12 cellular contexts compared by ENCODE assay signal in genomic region chr1:179813626-179814351, GRCh38.
DNase-seq lines count a peak whose midpoint lies in the region; ATAC-seq and TF ChIP-seq lines count a peak whose summit lies in the region.
"Had no signal": no experiment of that assay in that cellular context is flagged by ENCODE, and none has a peak within 500 bp of the region (broad histone marks: within the 10 kb centered on the region; RNA-seq: fewer than 3 reads in every experiment).

No MANE protein-coding gene starts in this region.

- H3K79me1 ChIP-seq in mesenchymal stem cell (replicated peaks; ENCODE audit: low read length, poor library complexity, severe bottlenecking) = no peaks in the 10 kb centered on the region

- H4K8ac ChIP-seq in mesenchymal stem cell (ENCODE audit: low read length) = no peak overlapping the region

- H3K27me3 ChIP-seq in mesenchymal stem cell (ENCODE audit: control insufficient read depth in 1 of 2, insufficient read depth in 1 of 2, low read length in 2 of 2) (peaks cover 44 to 54% of the 10 kb centered on the region in 2 experiments), subcutaneous abdominal adipose tissue (ENCODE audit: control insufficient read depth in 5 of 5, insufficient read depth in 4 of 5, low read length in 5 of 5) (peaks cover 0 to 10% (median 4%) of the 10 kb centered on the region in 5 donors)
- H3K27me3 ChIP-seq: right lobe of liver, uterus had no signal

- H2BK15ac ChIP-seq in mesenchymal stem cell (ENCODE audit: low read depth, poor library complexity, severe bottlenecking) = no peak overlapping the region

- H4K91ac ChIP-seq in mesenchymal stem cell (ENCODE audit: low read length) = no peak overlapping the region

- H3K4me2 ChIP-seq in mesenchymal stem cell (ENCODE audit: low read length, poor library complexity, severe bottlenecking) = no peak overlapping the region

- no peaks in the 10 kb centered on the region for H3K36me3 Mint-ChIP-seq in activated naive CD8-positive, alpha-beta T cell
- H3K36me3 Mint-ChIP-seq in activated naive CD8-positive, alpha-beta T cell treated with anti-CD3 and anti-CD28 coated beads for 36 hours = no peaks in the 10 kb centered on the region
- no peaks in the 10 kb centered on the region for H3K36me3 Mint-ChIP-seq in WTC11
- H3K36me3 Mint-ChIP-seq: IgD-negative memory B cell had no signal

- H3K9ac ChIP-seq in mesenchymal stem cell (ENCODE audit: low read length) (peak overlapping the region; percentile 79), subcutaneous abdominal adipose tissue (ENCODE audit: low read length in 5 of 5) (no peak overlapping the region)

- peaks cover 2% of the 10 kb centered on the region for H3K27me3 Mint-ChIP-seq in activated naive CD8-positive, alpha-beta T cell
- H3K27me3 Mint-ChIP-seq in activated naive CD8-positive, alpha-beta T cell treated with anti-CD3 and anti-CD28 coated beads for 36 hours = no peaks in the 10 kb centered on the region
- peaks cover 30% of the 10 kb centered on the region for H3K27me3 Mint-ChIP-seq in WTC11 (ENCODE audit: low read depth)

- H3K36me3 ChIP-seq in mesenchymal stem cell (ENCODE audit: control insufficient read depth in 1 of 2, insufficient read depth in 2 of 2, low read depth in 1 of 2, low read length in 2 of 2) = no peaks in the 10 kb centered on the region
- H3K36me3 ChIP-seq in subcutaneous abdominal adipose tissue (ENCODE audit: control insufficient read depth in 5 of 5, insufficient read depth in 5 of 5, low read length in 5 of 5) = no peaks in the 10 kb centered on the region
- H3K36me3 ChIP-seq: right lobe of liver, uterus had no signal

- H3K4me3 ChIP-seq in mesenchymal stem cell (ENCODE audit: insufficient read depth in 1 of 2, low read depth in 1 of 2, low read length in 2 of 2) = no peak overlapping the region
- H3K4me3 ChIP-seq in subcutaneous abdominal adipose tissue (ENCODE audit: low read depth in 1 of 5, low read length in 5 of 5) = peak overlapping the region in 3 of 5 donors; percentile 63 to 75 (median 67)

- POLR2A ChIA-PET in WTC11 (lab: Charles Lee) = interaction anchor here (0.5 to 1.6 kb wide), 3 partner anchors 26 to 166 kb away, joined by 3 to 4 read pairs (median 3); no protein-coding TSS in a partner anchor

- no peak overlapping the region for H3K23ac ChIP-seq in mesenchymal stem cell (ENCODE audit: low read length in 2 of 2)

- ATAC-seq in WTC11 (no peak), GM21786 (IDR thresholded peaks at IDR 0.05; ENCODE audit: unreplicated experiment) (no peak)

- H3K4me3 Mint-ChIP-seq in activated naive CD8-positive, alpha-beta T cell = peak overlapping the region; percentile 92
- H3K4me3 Mint-ChIP-seq in activated naive CD8-positive, alpha-beta T cell treated with anti-CD3 and anti-CD28 coated beads for 36 hours = no peak overlapping the region
- H3K4me3 Mint-ChIP-seq in WTC11 = peak overlapping the region; percentile 82

- no peak overlapping the region for H3K18ac ChIP-seq in mesenchymal stem cell (ENCODE audit: low read depth in 1 of 2, low read length in 2 of 2)

- peak overlapping the region in 1 of 2 experiments; percentile 26 for H3K4ac ChIP-seq in mesenchymal stem cell (ENCODE audit: low read depth in 1 of 2, low read length in 2 of 2)

- DNase-seq in activated naive CD8-positive, alpha-beta T cell treated with anti-CD3 and anti-CD28 coated beads for 36 hours = no peak
- no peak for DNase-seq in WTC11 (ENCODE audit: low spot score)
- no peak for DNase-seq in mesenchymal stem cell
- DNase-seq in 8988T = no peak
- DNase-seq in amygdala (lab: John Stamatoyannopoulos, UW) = no peak
- DNase-seq: stimulated activated CD4-positive, alpha-beta T cell treated with anti-CD3 and anti-CD28 coated beads, Interleukin-4, amount 100 ng/mL, for 4 hours had no signal

- H2BK5ac ChIP-seq in mesenchymal stem cell (ENCODE audit: low read depth, low read length, poor library complexity, severe bottlenecking) = no peak overlapping the region

- no peak overlapping the region for H2BK12ac ChIP-seq in mesenchymal stem cell (ENCODE audit: low read length in 2 of 2)

- CTCF ChIA-PET in WTC11 (lab: Charles Lee) = interaction anchor here (0.6 to 14.7 kb wide), 60 partner anchors 8 to 1253 kb away, joined by 3 to 914 read pairs (median 7); partner anchors contain the start of genes CEP350, FAM163A, NPHS2 and QSOX1

- H3K27ac Mint-ChIP-seq in activated naive CD8-positive, alpha-beta T cell = no peak overlapping the region
- H3K27ac Mint-ChIP-seq in activated naive CD8-positive, alpha-beta T cell treated with anti-CD3 and anti-CD28 coated beads for 36 hours = no peak overlapping the region
- no peak overlapping the region for H3K27ac Mint-ChIP-seq in WTC11

- H3K4me1 ChIP-seq in mesenchymal stem cell (ENCODE audit: control insufficient read depth, insufficient read depth, low read depth, low read length) = peaks cover 29% of the 10 kb centered on the region
- H3K4me1 ChIP-seq in subcutaneous abdominal adipose tissue (ENCODE audit: control insufficient read depth in 5 of 5, insufficient read depth in 5 of 5, low read length in 5 of 5) = peaks cover 7 to 51% (median 40%) of the 10 kb centered on the region in 5 donors

- H3K14ac ChIP-seq in mesenchymal stem cell (ENCODE audit: low read length in 2 of 2) = no peak overlapping the region

- H3K27ac ChIP-seq in mesenchymal stem cell (ENCODE audit: low read length, poor library complexity, severe bottlenecking) = no peak overlapping the region
- H3K27ac ChIP-seq in subcutaneous abdominal adipose tissue (ENCODE audit: low read depth, low read length) = no peak overlapping the region
- H3K27ac ChIP-seq: right lobe of liver, uterus had no signal

- no peaks in the 10 kb centered on the region for H3K9me3 Mint-ChIP-seq in activated naive CD8-positive, alpha-beta T cell (ENCODE audit: low read depth)
- no peaks in the 10 kb centered on the region for H3K9me3 Mint-ChIP-seq in activated naive CD8-positive, alpha-beta T cell treated with anti-CD3 and anti-CD28 coated beads for 36 hours
- no peaks in the 10 kb centered on the region for H3K9me3 Mint-ChIP-seq in WTC11
- H3K9me3 Mint-ChIP-seq: IgD-negative memory B cell had no signal

- H3K9me3 ChIP-seq in mesenchymal stem cell (ENCODE audit: control insufficient read depth, low read length) = no peaks in the 10 kb centered on the region
- no peaks in the 10 kb centered on the region for H3K9me3 ChIP-seq in subcutaneous abdominal adipose tissue (ENCODE audit: control insufficient read depth in 5 of 5, low read length in 5 of 5)
- H3K9me3 ChIP-seq: right lobe of liver, uterus had no signal

- H3K4me1 Mint-ChIP-seq in activated naive CD8-positive, alpha-beta T cell (ENCODE audit: low read depth) = peaks cover 18% of the 10 kb centered on the region
- peaks cover 15% of the 10 kb centered on the region for H3K4me1 Mint-ChIP-seq in activated naive CD8-positive, alpha-beta T cell treated with anti-CD3 and anti-CD28 coated beads for 36 hours
- H3K4me1 Mint-ChIP-seq in WTC11 = peaks cover 16% of the 10 kb centered on the region

- no peak overlapping the region for H2AFZ ChIP-seq in mesenchymal stem cell (ENCODE audit: low read depth, low read length)

- 90% methylated on average over 24 of the region's 25 CpGs for WGBS in mesenchymal stem cell

- H2AK5ac ChIP-seq in mesenchymal stem cell (ENCODE audit: low read length, severe bottlenecking) = no peak overlapping the region

- no peak overlapping the region for H2BK120ac ChIP-seq in mesenchymal stem cell (ENCODE audit: low read depth, low read length)

- TF ChIP-seq CTCF in WTC11 (IDR thresholded peaks at IDR 0.05) = no peak

TF ChIP-seq in WTC11, 78 proteins besides CTCF, POLR2A, EP300 and RAD21 (continues in another document):
- TF ChIP-seq ZNF121 (CRISPR knock-in tag; IDR thresholded peaks at IDR 0.05) (no peak), ZBTB43 (CRISPR knock-in tag; IDR thresholded peaks at IDR 0.05) (no peak), FOXJ3 (CRISPR knock-in tag; IDR thresholded peaks at IDR 0.05; ENCODE audit: borderline replicate concordance) (no peak), USF1 (CRISPR knock-in tag; IDR thresholded peaks at IDR 0.05) (no peak), AR (CRISPR knock-in tag; IDR thresholded peaks at IDR 0.05) (no peak), ESRRA (CRISPR knock-in tag; IDR thresholded peaks at IDR 0.05; ENCODE audit: borderline replicate concordance) (no peak), ZNF219 (CRISPR knock-in tag; IDR thresholded peaks at IDR 0.05; ENCODE audit: borderline replicate concordance) (no peak)

Comparison
In these comparisons a context has a peak if more than half of its experiments do, and no peak if none do; other contexts are left out.
1. H3K4me3 ChIP-seq: peak in subcutaneous abdominal adipose tissue (3 of 5); none in mesenchymal stem cell (0 of 2).